10 cellular contexts compared by ENCODE assay signal in genomic region chr20:37223053-37223452, GRCh38. TPM values are rescaled to one million over a fixed set of nuclear protein-coding genes. Genes with fewer than 3 reads are reported as not detected.
DNase-seq lines count a peak whose midpoint lies in the region; ATAC-seq and TF ChIP-seq lines count a peak whose summit lies in the region.
"Had no signal": no experiment of that assay in that cellular context is flagged by ENCODE, and none has a peak within 500 bp of the region (broad histone marks: within the 10 kb centered on the region; RNA-seq: fewer than 3 reads in every experiment).

No MANE protein-coding gene starts in this region.

- H3K36me3 ChIP-seq in BE2C = peaks cover 92% of the 10 kb centered on the region

- H3K36me3 Mint-ChIP-seq in activated B cell treated with CpG ODN at 0.5 μM for 24 hours (ENCODE audit: low read depth) = peaks cover 87% of the 10 kb centered on the region
- H3K36me3 Mint-ChIP-seq in activated CD4-positive, alpha-beta memory T cell treated with anti-CD3 and anti-CD28 coated beads, Interleukin-2, amount 10 ng/mL, durations not matched to agents 7 days and 5 days (ENCODE audit: low read depth) = peaks cover 72% of the 10 kb centered on the region

- peak overlapping the region; percentile 70 for H3K27ac Mint-ChIP-seq in activated B cell treated with CpG ODN at 0.5 μM for 24 hours
- no peak overlapping the region for H3K27ac Mint-ChIP-seq in activated CD4-positive, alpha-beta memory T cell treated with anti-CD3 and anti-CD28 coated beads, Interleukin-2, amount 10 ng/mL, durations not matched to agents 7 days and 5 days

- intact Hi-C loops in activated B cell treated with CpG ODN at 0.5 μM for 24 hours (cut with micrococcal nuclease) = no loop called here

- no peaks in the 10 kb centered on the region for H3K9me3 Mint-ChIP-seq in activated B cell treated with CpG ODN at 0.5 μM for 24 hours
- H3K9me3 Mint-ChIP-seq in activated CD4-positive, alpha-beta memory T cell treated with anti-CD3 and anti-CD28 coated beads, Interleukin-2, amount 10 ng/mL, durations not matched to agents 7 days and 5 days = no peaks in the 10 kb centered on the region

- peaks cover 18% of the 10 kb centered on the region for H3K4me1 ChIP-seq in BE2C

- H3K27me3 Mint-ChIP-seq in activated B cell treated with CpG ODN at 0.5 μM for 24 hours = no peaks in the 10 kb centered on the region
- no peaks in the 10 kb centered on the region for H3K27me3 Mint-ChIP-seq in activated CD4-positive, alpha-beta memory T cell treated with anti-CD3 and anti-CD28 coated beads, Interleukin-2, amount 10 ng/mL, durations not matched to agents 7 days and 5 days

- POLR2A ChIA-PET in activated B cell treated with CpG ODN at 0.5 μM for 24 hours (lab: Charles Lee) = interaction anchor here (0.7 to 1.7 kb wide), 2 partner anchors 44 to 66 kb away, joined by 3 to 7 read pairs; partner anchors contain the start of genes MANBAL, MROH8 and RPN2
- POLR2A ChIA-PET in activated CD4-positive, alpha-beta memory T cell treated with anti-CD3 and anti-CD28 coated beads, Interleukin-2, amount 10 ng/mL, durations not matched to agents 7 days and 5 days (lab: Charles Lee) = interaction anchor here (1.7 kb wide), 1 partner anchor 11 kb away, joined by 5 read pairs; no protein-coding TSS in a partner anchor

- no peak overlapping the region for H3K4me3 Mint-ChIP-seq in activated B cell treated with CpG ODN at 0.5 μM for 24 hours
- H3K4me3 Mint-ChIP-seq in activated CD4-positive, alpha-beta memory T cell treated with anti-CD3 and anti-CD28 coated beads, Interleukin-2, amount 10 ng/mL, durations not matched to agents 7 days and 5 days = no peak overlapping the region

- CTCF ChIA-PET in activated B cell treated with CpG ODN at 0.5 μM for 24 hours (lab: Charles Lee) = interaction anchor here (1.0 kb wide), 1 partner anchor 312 kb away, joined by 3 read pairs; no protein-coding TSS in a partner anchor
- CTCF ChIA-PET in activated CD4-positive, alpha-beta memory T cell treated with anti-CD3 and anti-CD28 coated beads, Interleukin-2, amount 10 ng/mL, durations not matched to agents 7 days and 5 days (lab: Charles Lee) = interaction anchor here (0.6 to 1.0 kb wide), 3 partner anchors 12 to 628 kb away, joined by 3 to 6 read pairs (median 5); no protein-coding TSS in a partner anchor

- H3K4me3 ChIP-seq in BE2C (ENCODE audit: low read depth, low read length) = no peak overlapping the region

- no peaks in the 10 kb centered on the region for H3K27me3 ChIP-seq in BE2C

- no peaks in the 10 kb centered on the region for H3K9me3 ChIP-seq in BE2C

- peak; percentile 94 for DNase-seq in AG08395 (ENCODE audit: low spot score)
- peak; percentile 77 for DNase-seq in HPDE6-E6E7 (ENCODE audit: extremely low spot score)
- DNase-seq in activated B cell treated with CpG ODN at 0.5 μM for 24 hours = no peak
- peak; percentile 61 for DNase-seq in islet precursor cell
- DNase-seq in activated CD4-positive, alpha-beta memory T cell treated with anti-CD3 and anti-CD28 coated beads, Interleukin-2, amount 10 ng/mL, durations not matched to agents 7 days and 5 days = no peak
- DNase-seq in BE2C = no peak
- DNase-seq in mesenteric fat pad (ENCODE audit: low spot score) = no peak
- DNase-seq: NCI-H1436; stimulated activated CD4-positive, alpha-beta T cell treated with anti-CD3 and anti-CD28 coated beads, Interleukin-1b, Interleukin-23, amount 100 ng/mL, for 48 hours had no signal

- ATAC-seq in activated B cell treated with CpG ODN at 0.5 μM for 24 hours (ENCODE audit: low read depth) (peak; percentile 76), HG03045 (IDR thresholded peaks at IDR 0.05; ENCODE audit: unreplicated experiment) (no peak)

- TF ChIP-seq CTCF in activated B cell treated with CpG ODN at 0.5 μM for 24 hours (IDR thresholded peaks at IDR 0.05) (no peak), BE2C (IDR thresholded peaks at IDR 0.05; ENCODE audit: low read depth, low read length) (no peak)

- H3K4me1 Mint-ChIP-seq in activated B cell treated with CpG ODN at 0.5 μM for 24 hours = peaks cover 4% of the 10 kb centered on the region
- peaks cover 1% of the 10 kb centered on the region for H3K4me1 Mint-ChIP-seq in activated CD4-positive, alpha-beta memory T cell treated with anti-CD3 and anti-CD28 coated beads, Interleukin-2, amount 10 ng/mL, durations not matched to agents 7 days and 5 days

RNA-seq across cellular contexts. Expression of gene GHRH, which starts 38.6 kb away (rescaled TPM):
- total RNA-seq in activated B cell treated with CpG ODN at 0.5 μM for 24 hours = not detected in 2 replicates
- total RNA-seq in activated CD4-positive, alpha-beta memory T cell treated with anti-CD3 and anti-CD28 coated beads, Interleukin-2, amount 10 ng/mL, durations not matched to agents 7 days and 5 days = not detected
- polyA plus RNA-seq in BE2C (2012; ENCODE audit: insufficient read depth, insufficient read length, low read depth) = not detected
- not detected for total RNA-seq in mesenteric fat pad

RNA-seq across cellular contexts. Expression of gene MROH8, which starts 43.7 kb away (rescaled TPM):
- total RNA-seq in activated B cell treated with CpG ODN at 0.5 μM for 24 hours (3.2 and 5.9 TPM in 2 replicates), mesenteric fat pad (6.9 TPM)
- total RNA-seq in activated CD4-positive, alpha-beta memory T cell treated with anti-CD3 and anti-CD28 coated beads, Interleukin-2, amount 10 ng/mL, durations not matched to agents 7 days and 5 days = 1 to 10 TPM; 1.7 to 2.2 TPM
- polyA plus RNA-seq in BE2C (2012; ENCODE audit: insufficient read depth, insufficient read length, low read depth) = not detected

RNA-seq across cellular contexts. Expression of gene RPN2, which starts 43.9 kb away (rescaled TPM):
- total RNA-seq in activated B cell treated with CpG ODN at 0.5 μM for 24 hours (106 and 109 TPM in 2 replicates), mesenteric fat pad (177 TPM)
- total RNA-seq in activated CD4-positive, alpha-beta memory T cell treated with anti-CD3 and anti-CD28 coated beads, Interleukin-2, amount 10 ng/mL, durations not matched to agents 7 days and 5 days = 100 to 1,000 TPM; 168 to 179 TPM
- 296 TPM for polyA plus RNA-seq in BE2C (2012; ENCODE audit: insufficient read depth, insufficient read length, low read depth)

Comparison
In these comparisons a context has a peak if more than half of its experiments do, and no peak if none do; other contexts are left out.
1. DNase-seq: peak in AG08395 (single experiment), HPDE6-E6E7 (single experiment) and islet precursor cell (single experiment); none in activated B cell treated with CpG ODN at 0.5 μM for 24 hours (single experiment), activated CD4-positive, alpha-beta memory T cell treated with anti-CD3 and anti-CD28 coated beads, Interleukin-2, amount 10 ng/mL, durations not matched to agents 7 days and 5 days (single experiment), BE2C (single experiment) and mesenteric fat pad (single experiment).